Comparison of ENCODE assay signal across 26 cellular contexts in genomic region chr5:68259696-68260095, GRCh38.
DNase-seq lines count a peak whose midpoint lies in the region; ATAC-seq and TF ChIP-seq lines count a peak whose summit lies in the region.
"Had no signal": no experiment of that assay in that cellular context is flagged by ENCODE, and none has a peak within 500 bp of the region (broad histone marks: within the 10 kb centered on the region; RNA-seq: fewer than 3 reads in every experiment).

No MANE protein-coding gene starts in this region.

- peaks cover 86% of the 10 kb centered on the region for H3K4me1 Mint-ChIP-seq in activated T-cell treated with anti-CD3 and anti-CD28 coated beads, Interleukin-2, amount 50 U/mL, for 24 hours (ENCODE audit: low read depth)

- H3K4me3 Mint-ChIP-seq in activated T-cell treated with anti-CD3 and anti-CD28 coated beads, Interleukin-2, amount 50 U/mL, for 24 hours: no peak overlapping the region
- H3K4me3 Mint-ChIP-seq: activated B cell treated with CpG ODN at 0.5 μM for 24 hours; activated CD4-positive, alpha-beta memory T cell treated with anti-CD3 and anti-CD28 coated beads for 36 hours; activated naive CD4-positive, alpha-beta T cell treated with anti-CD3 and anti-CD28 coated beads, Interleukin-2, amount 10 ng/mL, durations not matched to agents 7 days and 5 days; activated T-cell treated with anti-CD3 and anti-CD28 coated beads, Interleukin-2, amount 50 U/mL, for 4 hours; HFFc6; neural progenitor cell had no signal

- intact Hi-C loops in tibial artery (cut with DNase I; ENCODE audit: low total_unique reads): no loop called here

- H3K4me3 ChIP-seq in coronary artery (no peak overlapping the region), muscle layer of colon (ENCODE audit: low read depth in 1 of 2, low read length in 2 of 2) (no peak overlapping the region), tibial artery (no peak overlapping the region)
- H3K4me3 ChIP-seq: neural progenitor cell, skin epidermis had no signal

- no peaks in the 10 kb centered on the region for H3K9me3 Mint-ChIP-seq in activated T-cell treated with anti-CD3 and anti-CD28 coated beads, Interleukin-2, amount 50 U/mL, for 24 hours
- H3K9me3 Mint-ChIP-seq: activated B cell treated with CpG ODN at 0.5 μM for 24 hours; activated CD4-positive, alpha-beta memory T cell treated with anti-CD3 and anti-CD28 coated beads for 36 hours; activated naive CD4-positive, alpha-beta T cell treated with anti-CD3 and anti-CD28 coated beads, Interleukin-2, amount 10 ng/mL, durations not matched to agents 7 days and 5 days; activated T-cell treated with anti-CD3 and anti-CD28 coated beads, Interleukin-2, amount 50 U/mL, for 4 hours; HFFc6 had no signal

- peaks cover 85% of the 10 kb centered on the region for H3K4me1 ChIP-seq in muscle layer of colon (ENCODE audit: insufficient read depth, low read length)
- peaks cover 0 to 92% (median 67%) of the 10 kb centered on the region in 4 donors for H3K4me1 ChIP-seq in tibial artery

- H3K9ac ChIP-seq in muscle layer of colon (ENCODE audit: low read length): no peak overlapping the region
- H3K9ac ChIP-seq: neural progenitor cell had no signal

- peak overlapping the region; percentile 41 to 81 for H3K27ac ChIP-seq in coronary artery
- H3K27ac ChIP-seq in muscle layer of colon (ENCODE audit: low read depth, low read length): peak overlapping the region; percentile 60
- H3K27ac ChIP-seq in tibial artery: peak overlapping the region; percentile 59 to 69
- H3K27ac ChIP-seq: 22Rv1, neural progenitor cell had no signal

- H3K9me3 ChIP-seq in muscle layer of colon (ENCODE audit: low read length) (no peaks in the 10 kb centered on the region), tibial artery (no peaks in the 10 kb centered on the region)

- H3K27me3 Mint-ChIP-seq in activated T-cell treated with anti-CD3 and anti-CD28 coated beads, Interleukin-2, amount 50 U/mL, for 24 hours: no peaks in the 10 kb centered on the region
- H3K27me3 Mint-ChIP-seq: activated B cell treated with CpG ODN at 0.5 μM for 24 hours; activated CD4-positive, alpha-beta memory T cell treated with anti-CD3 and anti-CD28 coated beads for 36 hours; activated naive CD4-positive, alpha-beta T cell treated with anti-CD3 and anti-CD28 coated beads, Interleukin-2, amount 10 ng/mL, durations not matched to agents 7 days and 5 days; progenitor cell of endocrine pancreas had no signal

- H3K36me3 ChIP-seq in muscle layer of colon (ENCODE audit: insufficient read depth, low read length) (no peaks in the 10 kb centered on the region), tibial artery (peaks cover 0 to 3% (median 0%) of the 10 kb centered on the region in 3 donors)
- H3K36me3 ChIP-seq: neural progenitor cell had no signal

- no peak for DNase-seq in activated T-cell treated with anti-CD3 and anti-CD28 coated beads, Interleukin-2, amount 50 U/mL, for 24 hours
- no peak for DNase-seq in activated T-cell treated with anti-CD3 and anti-CD28 coated beads, Interleukin-2, amount 50 U/mL, for 1 hour
- DNase-seq in coronary artery (ENCODE audit: low spot score): no peak
- no peak for DNase-seq in tibial artery
- DNase-seq in activated CD8-positive, alpha-beta memory T cell treated with anti-CD3 and anti-CD28 coated beads for 24 hours: no peak
- no peak for DNase-seq in NCI-H82 treated with DMSO at 0.1 percent for 48 hours (lab: John Stamatoyannopoulos, UW; ENCODE audit: unreplicated experiment)
- DNase-seq: activated B cell treated with CpG ODN at 0.5 μM for 24 hours; activated CD4-positive, alpha-beta memory T cell treated with anti-CD3 and anti-CD28 coated beads for 36 hours; activated naive CD4-positive, alpha-beta T cell treated with anti-CD3 and anti-CD28 coated beads, Interleukin-2, amount 10 ng/mL, durations not matched to agents 7 days and 5 days; activated T-cell treated with anti-CD3 and anti-CD28 coated beads, Interleukin-2, amount 50 U/mL, for 4 hours; DMS53; GF-D8; glutamatergic neuron; HFFc6; Kasumi-1; NCI-H187; NCI-H526 treated with DMSO at 0.1 percent for 48 hours; RPMI8226; stimulated activated CD4-positive, alpha-beta T cell treated with anti-CD3 and anti-CD28 coated beads, Interleukin-1b, Interleukin-23, amount 100 ng/mL, for 48 hours; T1000 had no signal

- TF ChIP-seq CTCF in coronary artery (IDR thresholded peaks at IDR 0.05) (no peak), tibial artery (IDR thresholded peaks at IDR 0.05) (no peak)

- H3K27ac Mint-ChIP-seq in activated T-cell treated with anti-CD3 and anti-CD28 coated beads, Interleukin-2, amount 50 U/mL, for 24 hours: peak overlapping the region; percentile 52
- H3K27ac Mint-ChIP-seq: activated naive CD4-positive, alpha-beta T cell treated with anti-CD3 and anti-CD28 coated beads, Interleukin-2, amount 10 ng/mL, durations not matched to agents 7 days and 5 days; HFFc6; progenitor cell of endocrine pancreas had no signal

- H3K27me3 ChIP-seq in muscle layer of colon (ENCODE audit: control insufficient read depth in 1 of 2, insufficient read depth in 2 of 2, low read length in 2 of 2) (no peaks in the 10 kb centered on the region), tibial artery (no peaks in the 10 kb centered on the region)
- H3K27me3 ChIP-seq: neural progenitor cell had no signal

- peaks cover 11% of the 10 kb centered on the region for H3K36me3 Mint-ChIP-seq in activated T-cell treated with anti-CD3 and anti-CD28 coated beads, Interleukin-2, amount 50 U/mL, for 24 hours (ENCODE audit: low read depth)
- H3K36me3 Mint-ChIP-seq: activated CD4-positive, alpha-beta memory T cell treated with anti-CD3 and anti-CD28 coated beads for 36 hours had no signal

- no peak for ATAC-seq in GM18858 (IDR thresholded peaks at IDR 0.05; ENCODE audit: unreplicated experiment)
